In the genomic region with DNA sequence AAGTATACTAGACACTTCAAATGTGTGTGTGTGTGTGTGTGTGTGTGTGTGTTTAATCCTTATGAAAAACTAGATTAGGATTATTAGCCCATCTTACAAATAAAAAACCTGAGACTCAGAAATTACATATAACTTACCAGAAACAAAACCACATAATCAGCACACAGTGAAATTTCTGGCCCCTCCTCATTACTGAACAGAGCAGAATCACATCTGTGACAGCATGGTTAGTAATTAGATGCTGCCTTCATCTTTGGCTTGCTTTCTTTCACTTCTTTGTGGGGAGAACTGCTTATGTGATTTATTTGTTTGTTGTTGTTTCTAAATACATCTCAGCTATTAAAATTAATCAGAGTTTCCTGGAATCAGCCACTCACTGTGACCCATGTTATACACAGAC, we compare ENCODE assay signal across 18 cellular contexts.
DNase-seq lines count a peak whose midpoint lies in the region; ATAC-seq and TF ChIP-seq lines count a peak whose summit lies in the region.
"Had no signal": no experiment of that assay in that cellular context is flagged by ENCODE, and none has a peak within 500 bp of the region (broad histone marks: within the 10 kb centered on the region; RNA-seq: fewer than 3 reads in every experiment).

No MANE protein-coding gene starts in this region.

- DNase-seq in NCI-H82 (lab: John Stamatoyannopoulos, UW): peak; percentile 26
- no peak for DNase-seq in NCI-H82 treated with DMSO at 0.1 percent for 48 hours (lab: John Stamatoyannopoulos, UW; ENCODE audit: unreplicated experiment)
- peak; percentile 49 for DNase-seq in globus pallidus (ENCODE audit: low spot score)
- peak; percentile 18 for DNase-seq in myocyte (ENCODE audit: low read depth)
- no peak for DNase-seq in right lobe of liver
- DNase-seq in NCI-H524 treated with DMSO at 0.1 percent for 48 hours (lab: John Stamatoyannopoulos, UW): no peak
- DNase-seq: AML-193; CD4-positive, alpha-beta memory T cell; DMS153; DMS79; GDM1; GM23248; HCEC 1CT had no signal

- ATAC-seq in HG02623 (IDR thresholded peaks at IDR 0.05; ENCODE audit: unreplicated experiment) (no peak), right lobe of liver (no peak)
- ATAC-seq: A549 had no signal

- intact Hi-C loops in right lobe of liver (cut with DNase I): no loop called here

- no peaks in the 10 kb centered on the region for H3K27me3 ChIP-seq in right lobe of liver
- H3K27me3 ChIP-seq: BLaER1 had no signal

- no peak for TF ChIP-seq POLR2A in right lobe of liver (IDR thresholded peaks at IDR 0.05)

- H3K4me3 ChIP-seq in right lobe of liver: no peak overlapping the region
- H3K4me3 ChIP-seq: A549, BLaER1, GM23248 had no signal

- TF ChIP-seq CTCF in right lobe of liver (IDR thresholded peaks at IDR 0.05): no peak

- H3K36me3 ChIP-seq in right lobe of liver: no peaks in the 10 kb centered on the region
- H3K36me3 ChIP-seq: BLaER1 had no signal

- no peak overlapping the region for H3K27ac ChIP-seq in right lobe of liver
- H3K27ac ChIP-seq: 22Rv1, A549, BLaER1, GM23248, HL-60 had no signal

- peaks cover 0 to 10% (median 3%) of the 10 kb centered on the region in 4 donors for H3K4me1 ChIP-seq in right lobe of liver
- H3K4me1 ChIP-seq: A549, BLaER1 had no signal

- H3K9me3 ChIP-seq in right lobe of liver: no peaks in the 10 kb centered on the region
- H3K9me3 ChIP-seq: A549, BLaER1 had no signal

Comparison
In these comparisons a context has a peak if more than half of its experiments do, and no peak if none do; other contexts are left out.
1. DNase-seq: peak in NCI-H82 (single experiment), globus pallidus (single experiment) and myocyte (single experiment); none in NCI-H82 treated with DMSO at 0.1 percent for 48 hours (single experiment), right lobe of liver (0 of 3) and NCI-H524 treated with DMSO at 0.1 percent for 48 hours (single experiment).